In genomic region chr7:129515381-129515780, GRCh38 we compare ENCODE assay signal across 40 cellular contexts. TPM values are rescaled to one million over a fixed set of nuclear protein-coding genes. Genes with fewer than 3 reads are reported as not detected.
"Had no signal": no experiment of that assay in that cellular context is flagged by ENCODE, and none has a peak within 500 bp of the region (broad histone marks: within the 10 kb centered on the region; RNA-seq: fewer than 3 reads in every experiment).

No MANE protein-coding gene starts in this region.

- H3K9me3 ChIP-seq: adrenal gland, ascending aorta, body of pancreas, breast epithelium had no signal

- H3K4me3 ChIP-seq: adrenal gland, ascending aorta, body of pancreas, breast epithelium, cardiac muscle cell had no signal

- H3K4me3 Mint-ChIP-seq: activated naive CD4-positive, alpha-beta T cell treated with anti-CD3 and anti-CD28 coated beads for 36 hours; activated naive CD4-positive, alpha-beta T cell treated with anti-CD3 and anti-CD28 coated beads, Interleukin-2, amount 10 ng/mL, durations not matched to agents 7 days and 5 days; activated naive CD4-positive, alpha-beta T cell treated with anti-CD3 and anti-CD28 coated beads, Interleukin-2, amount 50 U/mL, for 24 hours; activated naive CD8-positive, alpha-beta T cell; activated naive CD8-positive, alpha-beta T cell treated with anti-CD3 and anti-CD28 coated beads for 36 hours; activated naive CD8-positive, alpha-beta T cell treated with anti-CD3 and anti-CD28 coated beads, Interleukin-2, amount 10 ng/mL, durations not matched to agents 7 days and 5 days; activated naive CD8-positive, alpha-beta T cell treated with anti-CD3 and anti-CD28 coated beads, Interleukin-2, amount 50 U/mL, for 24 hours; activated T-cell treated with anti-CD3 and anti-CD28 coated beads, Interleukin-2, amount 50 U/mL, for 24 hours; activated T-cell treated with anti-CD3 and anti-CD28 coated beads, Interleukin-2, amount 50 U/mL, for 4 hours; activated T-cell treated with anti-CD3 and anti-CD28 coated beads, Interleukin-2, amount 50 U/mL, for 72 hours; activated T-helper 1 cell treated with anti-CD3 and anti-CD28 coated beads, Interleukin-12 subunit alpha, Interleukin-12 subunit beta, Interleukin-2, Interleukin-4 antibody, amounts not matched to agents 30 ng/mL and 10 ng/mL and 1 ng/mL, durations not matched to agents 14 hours and 24 hours and 36 hours; activated T-helper 17 cell treated with anti-CD3 and anti-CD28 coated beads, Interleukin-2, amount 50 U/mL, for 72 hours; brain; central memory CD8-positive, alpha-beta T cell had no signal

- H3K27me3 ChIP-seq: adrenal gland, ascending aorta, body of pancreas, brain microvascular endothelial cell, breast epithelium, cardiac muscle cell had no signal

- H3K27ac ChIP-seq: adrenal gland, ascending aorta, body of pancreas, brain microvascular endothelial cell, breast epithelium, cardiac muscle cell had no signal

- H3K9me3 Mint-ChIP-seq: activated naive CD4-positive, alpha-beta T cell treated with anti-CD3 and anti-CD28 coated beads for 36 hours; activated naive CD4-positive, alpha-beta T cell treated with anti-CD3 and anti-CD28 coated beads, Interleukin-2, amount 10 ng/mL, durations not matched to agents 7 days and 5 days; activated naive CD4-positive, alpha-beta T cell treated with anti-CD3 and anti-CD28 coated beads, Interleukin-2, amount 50 U/mL, for 24 hours; activated naive CD4-positive, alpha-beta T cell treated with anti-CD3 and anti-CD28 coated beads, Interleukin-2, amount 50 U/mL, for 72 hours; activated naive CD8-positive, alpha-beta T cell treated with anti-CD3 and anti-CD28 coated beads for 36 hours; activated naive CD8-positive, alpha-beta T cell treated with anti-CD3 and anti-CD28 coated beads, Interleukin-2, amount 10 ng/mL, durations not matched to agents 7 days and 5 days; activated naive CD8-positive, alpha-beta T cell treated with anti-CD3 and anti-CD28 coated beads, Interleukin-2, amount 50 U/mL, for 24 hours; activated T-cell treated with anti-CD3 and anti-CD28 coated beads, Interleukin-2, amount 50 U/mL, for 24 hours; activated T-cell treated with anti-CD3 and anti-CD28 coated beads, Interleukin-2, amount 50 U/mL, for 4 hours; activated T-cell treated with anti-CD3 and anti-CD28 coated beads, Interleukin-2, amount 50 U/mL, for 72 hours; activated T-helper 1 cell treated with anti-CD3 and anti-CD28 coated beads, Interleukin-12 subunit alpha, Interleukin-12 subunit beta, Interleukin-2, Interleukin-4 antibody, amounts not matched to agents 30 ng/mL and 10 ng/mL and 1 ng/mL, durations not matched to agents 14 hours and 24 hours and 36 hours; activated T-helper 17 cell treated with anti-CD3 and anti-CD28 coated beads, Interleukin-2, amount 50 U/mL, for 72 hours; activated T-helper 2 cell treated with anti-CD3 and anti-CD28 coated beads, Interferon-gamma antibody, Interleukin-2, Interleukin-4, amounts not matched to agents 10 μg/mL and 5 μg/mL and 100 μg/mL, durations not matched to agents 14 hours and 24 hours and 36 hours; central memory CD8-positive, alpha-beta T cell had no signal

- H3K4me1 ChIP-seq: adrenal gland, ascending aorta, body of pancreas, breast epithelium had no signal

- H3K27me3 Mint-ChIP-seq: activated naive CD4-positive, alpha-beta T cell treated with anti-CD3 and anti-CD28 coated beads, Interleukin-2, amount 50 U/mL, for 24 hours; activated naive CD8-positive, alpha-beta T cell; activated naive CD8-positive, alpha-beta T cell treated with anti-CD3 and anti-CD28 coated beads for 36 hours; activated T-cell treated with anti-CD3 and anti-CD28 coated beads, Interleukin-2, amount 50 U/mL, for 24 hours had no signal

- H3K4me1 Mint-ChIP-seq: activated naive CD4-positive, alpha-beta T cell treated with anti-CD3 and anti-CD28 coated beads, Interleukin-2, amount 10 ng/mL, durations not matched to agents 7 days and 5 days; activated naive CD4-positive, alpha-beta T cell treated with anti-CD3 and anti-CD28 coated beads, Interleukin-2, amount 50 U/mL, for 24 hours; activated naive CD8-positive, alpha-beta T cell treated with anti-CD3 and anti-CD28 coated beads for 36 hours; activated naive CD8-positive, alpha-beta T cell treated with anti-CD3 and anti-CD28 coated beads, Interleukin-2, amount 50 U/mL, for 24 hours; activated T-helper 17 cell treated with anti-CD3 and anti-CD28 coated beads, Interleukin-2, amount 50 U/mL, for 72 hours; brain had no signal

- DNase-seq: activated effector memory CD4-positive, alpha-beta T cell treated with anti-CD3 and anti-CD28 coated beads, Interleukin-2, amount 50 U/mL, for 16 hours; activated effector memory CD4-positive, alpha-beta T cell treated with Interleukin-2 at 50 U/mL for 16 hours; activated gamma-delta T cell; activated gamma-delta T cell treated with Interleukin-2 at 50 U/mL for 16 hours; activated naive CD4-positive, alpha-beta T cell treated with anti-CD3 and anti-CD28 coated beads for 36 hours; activated naive CD4-positive, alpha-beta T cell treated with anti-CD3 and anti-CD28 coated beads, Interleukin-2, amount 10 ng/mL, durations not matched to agents 7 days and 5 days; activated naive CD4-positive, alpha-beta T cell treated with anti-CD3 and anti-CD28 coated beads, Interleukin-2, amount 50 U/mL, for 16 hours; activated naive CD4-positive, alpha-beta T cell treated with Interleukin-2 at 50 U/mL for 16 hours; activated naive CD8-positive, alpha-beta T cell treated with anti-CD3 and anti-CD28 coated beads for 36 hours; activated naive CD8-positive, alpha-beta T cell treated with anti-CD3 and anti-CD28 coated beads, Interleukin-2, amount 10 ng/mL, durations not matched to agents 7 days and 5 days; activated naive CD8-positive, alpha-beta T cell treated with anti-CD3 and anti-CD28 coated beads, Interleukin-2, amount 50 U/mL, for 24 hours; activated T-cell treated with anti-CD3 and anti-CD28 coated beads, Interleukin-2, amount 50 U/mL, for 1 hour; activated T-cell treated with anti-CD3 and anti-CD28 coated beads, Interleukin-2, amount 50 U/mL, for 24 hours; activated T-cell treated with anti-CD3 and anti-CD28 coated beads, Interleukin-2, amount 50 U/mL, for 4 hours; activated T-cell treated with anti-CD3 and anti-CD28 coated beads, Interleukin-2, amount 50 U/mL, for 48 hours; activated T-cell treated with anti-CD3 and anti-CD28 coated beads, Interleukin-2, amount 50 U/mL, for 72 hours; adrenal gland; amniotic stem cell; amygdala; anterior cingulate cortex; aorta; body of pancreas; brain microvascular endothelial cell; caudate nucleus; central memory CD4-positive, alpha-beta T cell; cerebellar nuclear complex had no signal

- H3K36me3 Mint-ChIP-seq: activated naive CD4-positive, alpha-beta T cell treated with anti-CD3 and anti-CD28 coated beads, Interleukin-2, amount 10 ng/mL, durations not matched to agents 7 days and 5 days; activated naive CD4-positive, alpha-beta T cell treated with anti-CD3 and anti-CD28 coated beads, Interleukin-2, amount 50 U/mL, for 24 hours; activated naive CD4-positive, alpha-beta T cell treated with anti-CD3 and anti-CD28 coated beads, Interleukin-2, amount 50 U/mL, for 72 hours; activated naive CD8-positive, alpha-beta T cell; activated naive CD8-positive, alpha-beta T cell treated with anti-CD3 and anti-CD28 coated beads for 36 hours; activated naive CD8-positive, alpha-beta T cell treated with anti-CD3 and anti-CD28 coated beads, Interleukin-2, amount 10 ng/mL, durations not matched to agents 7 days and 5 days; brain had no signal

- H3K27ac Mint-ChIP-seq: activated naive CD4-positive, alpha-beta T cell treated with anti-CD3 and anti-CD28 coated beads for 36 hours; activated naive CD4-positive, alpha-beta T cell treated with anti-CD3 and anti-CD28 coated beads, Interleukin-2, amount 10 ng/mL, durations not matched to agents 7 days and 5 days; activated naive CD4-positive, alpha-beta T cell treated with anti-CD3 and anti-CD28 coated beads, Interleukin-2, amount 50 U/mL, for 24 hours; activated naive CD4-positive, alpha-beta T cell treated with anti-CD3 and anti-CD28 coated beads, Interleukin-2, amount 50 U/mL, for 72 hours; activated naive CD8-positive, alpha-beta T cell; activated naive CD8-positive, alpha-beta T cell treated with anti-CD3 and anti-CD28 coated beads for 36 hours; activated naive CD8-positive, alpha-beta T cell treated with anti-CD3 and anti-CD28 coated beads, Interleukin-2, amount 10 ng/mL, durations not matched to agents 7 days and 5 days; activated naive CD8-positive, alpha-beta T cell treated with anti-CD3 and anti-CD28 coated beads, Interleukin-2, amount 50 U/mL, for 24 hours; activated T-cell treated with anti-CD3 and anti-CD28 coated beads, Interleukin-2, amount 50 U/mL, for 24 hours; activated T-cell treated with anti-CD3 and anti-CD28 coated beads, Interleukin-2, amount 50 U/mL, for 72 hours; activated T-helper 1 cell treated with anti-CD3 and anti-CD28 coated beads, Interleukin-12 subunit alpha, Interleukin-12 subunit beta, Interleukin-2, Interleukin-4 antibody, amounts not matched to agents 30 ng/mL and 10 ng/mL and 1 ng/mL, durations not matched to agents 14 hours and 24 hours and 36 hours; activated T-helper 17 cell treated with anti-CD3 and anti-CD28 coated beads, Interleukin-2, amount 50 U/mL, for 72 hours; activated T-helper 2 cell treated with anti-CD3 and anti-CD28 coated beads, Interferon-gamma antibody, Interleukin-2, Interleukin-4, amounts not matched to agents 10 μg/mL and 5 μg/mL and 100 μg/mL, durations not matched to agents 14 hours and 24 hours and 36 hours; brain had no signal

- H3K36me3 ChIP-seq: adrenal gland, ascending aorta, brain microvascular endothelial cell, breast epithelium, cardiac muscle cell had no signal

- FAIRE-seq: astrocyte, bronchial epithelial cell had no signal

- ATAC-seq: activated naive CD4-positive, alpha-beta T cell treated with anti-CD3 and anti-CD28 coated beads, Interleukin-2, amount 50 U/mL, for 72 hours; activated naive CD8-positive, alpha-beta T cell treated with anti-CD3 and anti-CD28 coated beads, Interleukin-2, amount 50 U/mL, for 24 hours; activated T-cell treated with anti-CD3 and anti-CD28 coated beads, Interleukin-2, amount 50 U/mL, for 4 hours; activated T-helper 17 cell treated with anti-CD3 and anti-CD28 coated beads, Interleukin-2, amount 50 U/mL, for 72 hours; body of pancreas had no signal

RNA-seq across cellular contexts. Expression of gene SMKR1, which starts 13.1 kb away (rescaled TPM):
- total RNA-seq: aorta, ascending aorta, astrocyte, breast epithelium, cardiac muscle cell, cardiac septum had no signal
